ENCODE assay signal across 31 cellular contexts in the genomic region with DNA sequence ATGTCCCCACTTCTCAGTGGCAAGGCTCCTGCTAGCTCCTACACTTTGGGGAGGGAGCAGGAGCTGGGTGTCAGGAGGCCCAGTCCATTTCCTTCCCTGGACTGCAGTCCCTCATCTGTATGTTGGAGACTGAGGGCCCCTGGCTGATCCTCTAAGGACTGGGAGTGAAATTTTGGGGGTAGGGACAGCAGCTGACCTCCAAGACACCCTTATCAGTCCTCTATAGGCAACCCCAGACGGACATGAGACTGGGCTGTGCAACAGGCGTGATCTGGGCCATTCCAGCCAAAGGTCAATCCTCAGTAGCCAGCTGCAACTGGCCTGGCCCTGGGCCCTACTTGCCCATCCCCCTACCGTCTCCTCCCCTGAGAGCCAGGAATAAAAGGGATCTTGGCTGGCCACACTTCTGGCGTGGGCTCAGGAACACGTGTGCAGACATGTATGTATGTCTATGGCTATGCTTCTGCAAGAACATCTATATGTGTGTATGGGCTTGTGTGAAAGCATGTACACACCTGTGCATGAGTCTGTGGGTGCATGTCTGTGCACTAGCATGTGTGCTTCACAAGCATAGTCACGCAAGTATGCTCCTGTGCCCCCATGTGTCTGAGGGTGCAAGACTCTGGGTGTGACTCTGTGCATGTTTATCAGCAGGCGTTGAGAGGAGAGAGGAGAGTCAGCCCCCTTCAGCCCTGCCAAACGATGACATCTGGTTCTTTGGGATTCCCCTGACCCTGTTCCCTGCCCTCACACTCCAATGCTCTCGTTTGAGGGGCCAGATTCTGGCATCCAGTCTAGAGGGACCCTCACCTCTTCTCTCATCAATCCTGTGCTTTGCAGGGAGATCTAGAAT. TPM values are rescaled to one million over a fixed set of nuclear protein-coding genes. Genes with fewer than 3 reads are reported as not detected.
DNase-seq lines count a peak whose midpoint lies in the region; ATAC-seq and TF ChIP-seq lines count a peak whose summit lies in the region.
"Had no signal": no experiment of that assay in that cellular context is flagged by ENCODE, and none has a peak within 500 bp of the region (broad histone marks: within the 10 kb centered on the region; RNA-seq: fewer than 3 reads in every experiment).

No MANE protein-coding gene starts in this region.

- no peak overlapping the region for H3K4me3 Mint-ChIP-seq in endodermal cell
- H3K4me3 Mint-ChIP-seq in stimulated activated naive B cell treated with anti-CD40 and anti-IgM and Interleukin-4, amounts not matched to agents 10 μg/mL and 1 μg/mL and 100 μg/mL, for 72 hours, result no peak overlapping the region
- H3K4me3 Mint-ChIP-seq: activated CD4-positive, alpha-beta T cell treated with anti-CD3 and anti-CD28 coated beads for 36 hours; activated naive CD8-positive, alpha-beta T cell; CD4-positive, alpha-beta memory T cell; GM23338; IgD-negative memory B cell; type B pancreatic cell had no signal

- 78 to 83% methylated on average over 6 to 9 of the region's 9 CpGs for WGBS in endodermal cell (ENCODE audit: insufficient coverage in 1 of 2, insufficient read length in 1 of 2), 2 experiments

- no peaks in the 10 kb centered on the region for H3K36me3 ChIP-seq in endodermal cell (ENCODE audit: control insufficient read depth, insufficient read depth, low read length)
- H3K36me3 ChIP-seq: SJCRH30 had no signal

- no peak for TF ChIP-seq CTCF in endodermal cell (conservative IDR thresholded peaks at IDR 0.05)

- peaks cover 21% of the 10 kb centered on the region for H3K9me3 Mint-ChIP-seq in endodermal cell
- no peaks in the 10 kb centered on the region for H3K9me3 Mint-ChIP-seq in stimulated activated naive B cell treated with anti-CD40 and anti-IgM and Interleukin-4, amounts not matched to agents 10 μg/mL and 1 μg/mL and 100 μg/mL, for 72 hours
- H3K9me3 Mint-ChIP-seq: activated T-helper 2 cell treated with anti-CD3 and anti-CD28 coated beads, Interferon-gamma antibody, Interleukin-2, Interleukin-4, amounts not matched to agents 10 μg/mL and 5 μg/mL and 100 μg/mL, durations not matched to agents 14 hours and 24 hours and 36 hours; type B pancreatic cell had no signal

- ATAC-seq in left colon (peak; percentile 82), sciatic nerve (peak; percentile 62), GM18861 (IDR thresholded peaks at IDR 0.05; ENCODE audit: unreplicated experiment) (no peak)
- no peak for ATAC-seq in stimulated activated naive B cell treated with anti-CD40 and anti-IgM and Interleukin-4, amounts not matched to agents 10 μg/mL and 1 μg/mL and 100 μg/mL, for 72 hours (replicated peaks)
- ATAC-seq: activated CD4-positive, alpha-beta T cell treated with anti-CD3 and anti-CD28 coated beads for 36 hours; GM23338 had no signal

- H3K9ac ChIP-seq in endodermal cell (ENCODE audit: extremely low read depth, low read length, poor library complexity, severe bottlenecking), result no peak overlapping the region
- H3K9ac ChIP-seq: parathyroid adenoma had no signal

- H3K27ac ChIP-seq in endodermal cell (ENCODE audit: low read depth, low read length), result no peak overlapping the region
- H3K27ac ChIP-seq: parathyroid adenoma, SJCRH30 had no signal

- no peak overlapping the region for H3K27ac Mint-ChIP-seq in endodermal cell
- no peak overlapping the region for H3K27ac Mint-ChIP-seq in stimulated activated naive B cell treated with anti-CD40 and anti-IgM and Interleukin-4, amounts not matched to agents 10 μg/mL and 1 μg/mL and 100 μg/mL, for 72 hours
- H3K27ac Mint-ChIP-seq: activated CD4-positive, alpha-beta T cell treated with anti-CD3 and anti-CD28 coated beads for 36 hours; activated naive CD8-positive, alpha-beta T cell; activated T-helper 2 cell treated with anti-CD3 and anti-CD28 coated beads, Interferon-gamma antibody, Interleukin-2, Interleukin-4, amounts not matched to agents 10 μg/mL and 5 μg/mL and 100 μg/mL, durations not matched to agents 14 hours and 24 hours and 36 hours; GM23338; IgD-negative memory B cell; type B pancreatic cell had no signal

- DNase-seq in OCI-M1 (lab: John Stamatoyannopoulos, UW) (peak; percentile 67), endodermal cell (peak; percentile 32), left colon (no peak), sciatic nerve (ENCODE audit: low spot score) (no peak), D341Med (ENCODE audit: low spot score) (no peak)
- DNase-seq in stimulated activated naive B cell treated with anti-CD40 and anti-IgM and Interleukin-4, amounts not matched to agents 10 μg/mL and 1 μg/mL and 100 μg/mL, for 72 hours, result no peak
- no peak for DNase-seq in stimulated activated naive CD4-positive, alpha-beta T cell treated with Interleukin-2 at 50 U/mL for 16 hours (lab: John Stamatoyannopoulos, UW)
- DNase-seq: activated CD4-positive, alpha-beta T cell treated with anti-CD3 and anti-CD28 coated beads for 36 hours; AML-193; anterior cingulate cortex; CD4-positive, alpha-beta memory T cell; kidney; NCI-H1048; NCI-H1694; NCI-H446; NCI-H774; SJCRH30; stimulated activated CD4-positive, alpha-beta T cell treated with anti-CD3 and anti-CD28 coated beads, Interleukin-4, amount 100 ng/mL, for 24 hours; substantia nigra; SW 1271 had no signal

- H3K27me3 ChIP-seq in endodermal cell (ENCODE audit: control insufficient read depth, insufficient read depth, low read length, poor library complexity, severe bottlenecking), result no peaks in the 10 kb centered on the region
- H3K27me3 ChIP-seq: SJCRH30 had no signal

- H3K4me1 Mint-ChIP-seq in endodermal cell, result no peaks in the 10 kb centered on the region
- H3K4me1 Mint-ChIP-seq in stimulated activated naive B cell treated with anti-CD40 and anti-IgM and Interleukin-4, amounts not matched to agents 10 μg/mL and 1 μg/mL and 100 μg/mL, for 72 hours, result peaks cover 0 to 2% of the 10 kb centered on the region in 2 donors
- H3K4me1 Mint-ChIP-seq: activated CD4-positive, alpha-beta T cell treated with anti-CD3 and anti-CD28 coated beads for 36 hours; IgD-negative memory B cell had no signal

- H3K27me3 Mint-ChIP-seq in endodermal cell (ENCODE audit: insufficient read depth), result peaks cover 24% of the 10 kb centered on the region
- H3K27me3 Mint-ChIP-seq in stimulated activated naive B cell treated with anti-CD40 and anti-IgM and Interleukin-4, amounts not matched to agents 10 μg/mL and 1 μg/mL and 100 μg/mL, for 72 hours, result peaks cover 38 to 42% of the 10 kb centered on the region in 2 donors

- intact Hi-C loops in left colon (cut with DNase I, micrococcal nuclease) (no loop called here), sciatic nerve (cut with DNase I) (no loop called here)

- H3K4me1 ChIP-seq in endodermal cell (ENCODE audit: control insufficient read depth, insufficient read depth, low read length), result no peaks in the 10 kb centered on the region
- H3K4me1 ChIP-seq: parathyroid adenoma had no signal

- H3K4me3 ChIP-seq in endodermal cell (ENCODE audit: low read length), result no peak overlapping the region
- H3K4me3 ChIP-seq: GM23338, SJCRH30 had no signal

- peaks cover 4% of the 10 kb centered on the region for H3K36me3 Mint-ChIP-seq in endodermal cell (ENCODE audit: low read depth)
- peaks cover 0 to 3% of the 10 kb centered on the region in 2 donors for H3K36me3 Mint-ChIP-seq in stimulated activated naive B cell treated with anti-CD40 and anti-IgM and Interleukin-4, amounts not matched to agents 10 μg/mL and 1 μg/mL and 100 μg/mL, for 72 hours
- H3K36me3 Mint-ChIP-seq: CD4-positive, alpha-beta memory T cell; type B pancreatic cell had no signal

- H3K9me3 ChIP-seq in endodermal cell (ENCODE audit: control insufficient read depth, low read length), result peaks cover 6% of the 10 kb centered on the region
- H3K9me3 ChIP-seq: SJCRH30 had no signal

RNA-seq across cellular contexts. Expression of gene DGAT2, which starts 24.6 kb away (rescaled TPM):
- 10 to 100 TPM in 1 of 2 donors, 1 to 10 TPM in 1; 6.0 to 14.2 TPM for total RNA-seq in endodermal cell
- 2.0 TPM for polyA plus RNA-seq in endodermal cell (2013, experiment 1 of 2)
- polyA plus RNA-seq in endodermal cell (2013, experiment 2 of 2), result 1.8 TPM
- 1 to 10 TPM; 1.7 to 3.3 TPM for total RNA-seq in left colon
- total RNA-seq in sciatic nerve, result 20.3 TPM

RNA-seq across cellular contexts. Expression of gene MOGAT2, which starts 26.3 kb away (rescaled TPM):
- total RNA-seq in endodermal cell, result not detected
- polyA plus RNA-seq in endodermal cell (2013, experiment 1 of 2), result not detected
- not detected for polyA plus RNA-seq in endodermal cell (2013, experiment 2 of 2)
- total RNA-seq in left colon, result 100 to 1,000 TPM; 169 to 204 TPM
- total RNA-seq in sciatic nerve, result 0.18 TPM
- total RNA-seq: A673; activated CD4-positive, alpha-beta T cell treated with anti-CD3 and anti-CD28 coated beads for 36 hours; activated T-helper 2 cell treated with anti-CD3 and anti-CD28 coated beads, Interferon-gamma antibody, Interleukin-2, Interleukin-4, amounts not matched to agents 10 μg/mL and 5 μg/mL and 100 μg/mL, durations not matched to agents 14 hours and 24 hours and 36 hours; CD4-positive, alpha-beta memory T cell; glomerular endothelial cell; GM23338; kidney; lung microvascular endothelial cell; SJCRH30 had no signal
- polyA plus RNA-seq: CD4-positive, alpha-beta memory T cell; GM23338; IgD-negative memory B cell; neural cell had no signal

Comparison
In these comparisons a context has a peak if more than half of its experiments do, and no peak if none do; other contexts are left out.
1. DNase-seq: peak in OCI-M1 (single experiment) and endodermal cell (single experiment); none in left colon (0 of 2), sciatic nerve (single experiment), stimulated activated naive B cell treated with anti-CD40 and anti-IgM and Interleukin-4, amounts not matched to agents 10 μg/mL and 1 μg/mL and 100 μg/mL, for 72 hours (single experiment), stimulated activated naive CD4-positive, alpha-beta T cell treated with Interleukin-2 at 50 U/mL for 16 hours (single experiment) and D341Med (single experiment).
2. ATAC-seq: peak in left colon (single experiment) and sciatic nerve (single experiment); none in stimulated activated naive B cell treated with anti-CD40 and anti-IgM and Interleukin-4, amounts not matched to agents 10 μg/mL and 1 μg/mL and 100 μg/mL, for 72 hours (0 of 2) and GM18861 (single experiment).
3. RNA of gene MOGAT2, which starts 26.3 kb away (total RNA-seq): 169 to 204 TPM in left colon; 0.18 TPM in sciatic nerve (single experiment) and not detected in endodermal cell; every median in the first group is over 100 times any median in the second.